14 cellular contexts compared by ENCODE assay signal in genomic region chr6:31057426-31058003, GRCh38. TPM values are rescaled to one million over a fixed set of nuclear protein-coding genes. Genes with fewer than 3 reads are reported as not detected.
DNase-seq lines count a peak whose midpoint lies in the region; ATAC-seq and TF ChIP-seq lines count a peak whose summit lies in the region.
"Had no signal": no experiment of that assay in that cellular context is flagged by ENCODE, and none has a peak within 500 bp of the region (broad histone marks: within the 10 kb centered on the region; RNA-seq: fewer than 3 reads in every experiment).

No MANE protein-coding gene starts in this region.

- H3K9ac ChIP-seq in HCT116 (ENCODE audit: low read length) = no peak overlapping the region

- H3K9me3 Mint-ChIP-seq in activated CD8-positive, alpha-beta memory T cell treated with anti-CD3 and anti-CD28 coated beads, Interleukin-2, amount 10 ng/mL, durations not matched to agents 7 days and 5 days (ENCODE audit: low read depth) = no peaks in the 10 kb centered on the region

- H3K4me1 ChIP-seq in HCT116 (ENCODE audit: control insufficient read depth in 1 of 2, insufficient read depth in 2 of 2, low read length in 2 of 2) (peaks cover 9 to 21% of the 10 kb centered on the region in 2 experiments; a peak in 3 of 4 replicates), stomach (peaks cover 0 to 13% (median 0%) of the 10 kb centered on the region in 4 donors)

- WGBS in stomach, 5 donors = 47 to 67% (median 63%) methylated on average over 4 of the region's 4 CpGs

- POLR2A ChIA-PET in HCT116 (lab: Charles Lee) = no interaction called here

- H3K27ac ChIP-seq in HCT116 (ENCODE audit: low read depth, low read length) = no peak overlapping the region
- peak overlapping the region; percentile 4 for H3K27ac ChIP-seq in angular gyrus (ENCODE audit: low read depth, low read length)
- peak overlapping the region; percentile 57 for H3K27ac ChIP-seq in substantia nigra (ENCODE audit: low read depth, low read length, poor library complexity, severe bottlenecking)
- no peak overlapping the region for H3K27ac ChIP-seq in stomach
- H3K27ac ChIP-seq: lower lobe of right lung had no signal

- CTCF ChIA-PET in HCT116 (lab: Charles Lee) = interaction anchor here (1.0 kb wide), 2 partner anchors 13 to 30 kb away, joined by 3 to 5 read pairs; no protein-coding TSS in a partner anchor
- CTCF ChIA-PET in activated CD8-positive, alpha-beta memory T cell treated with anti-CD3 and anti-CD28 coated beads, Interleukin-2, amount 10 ng/mL, durations not matched to agents 7 days and 5 days (lab: Charles Lee) = no interaction called here

- RAD21 ChIA-PET in HCT116 (lab: Charles Lee; ENCODE audit: low non-redundant PET in 1 of 2, low total read pairs in 2 of 2, uncharacterized antibody in 2 of 2, unreplicated experiment in 2 of 2) = no interaction called here

- H3K9me2 ChIP-seq in HCT116 (ENCODE audit: insufficient read depth) = no peaks in the 10 kb centered on the region

- no peaks in the 10 kb centered on the region for H4K20me1 ChIP-seq in HCT116 (ENCODE audit: insufficient read depth)

- H3K36me3 ChIP-seq in HCT116 (ENCODE audit: control insufficient read depth in 1 of 2, insufficient read depth in 2 of 2, low read length in 2 of 2) (no peaks in the 10 kb centered on the region), stomach (no peaks in the 10 kb centered on the region)
- H3K36me3 ChIP-seq: lower lobe of right lung had no signal

- H3K4me1 Mint-ChIP-seq in activated CD8-positive, alpha-beta memory T cell treated with anti-CD3 and anti-CD28 coated beads, Interleukin-2, amount 10 ng/mL, durations not matched to agents 7 days and 5 days = no peaks in the 10 kb centered on the region

- H2AFZ ChIP-seq in HCT116 (ENCODE audit: low read depth, low read length, poor library complexity, severe bottlenecking) = peak overlapping the region; percentile 95

- TF ChIP-seq RAD21 in HCT116 (IDR thresholded peaks at IDR 0.05; ENCODE audit: low read depth) = no peak

- H3K27me3 ChIP-seq in HCT116 (ENCODE audit: insufficient read depth, low read length) (no peaks in the 10 kb centered on the region), stomach (peaks cover 0 to 9% (median 0%) of the 10 kb centered on the region in 3 donors)

- DNase-seq in HCT116 (ENCODE audit: low read depth, low spot score) (no peak), globus pallidus (ENCODE audit: low spot score) (peak; percentile 32), substantia nigra (lab: John Stamatoyannopoulos, UW) (peak in 3 of 49 donors; percentile 10 to 20 (median 16)), stomach (no peak)
- no peak for DNase-seq in activated CD8-positive, alpha-beta memory T cell treated with anti-CD3 and anti-CD28 coated beads, Interleukin-2, amount 10 ng/mL, durations not matched to agents 7 days and 5 days
- DNase-seq in activated CD8-positive, alpha-beta memory T cell treated with anti-CD3 and anti-CD28 coated beads, Interleukin-2, amount 50 U/mL, for 48 hours = no peak
- DNase-seq: activated CD4-positive, alpha-beta T cell treated with anti-CD3 and anti-CD28 coated beads, Interleukin-2, amount 50 U/mL, for 48 hours; activated naive CD4-positive, alpha-beta T cell treated with Interleukin-2 at 50 U/mL for 16 hours; cortex of kidney; lower lobe of right lung; NCI-H187 had no signal

- peaks cover 40% of the 10 kb centered on the region for H3K27me3 Mint-ChIP-seq in activated CD8-positive, alpha-beta memory T cell treated with anti-CD3 and anti-CD28 coated beads, Interleukin-2, amount 10 ng/mL, durations not matched to agents 7 days and 5 days

- H3K27ac Mint-ChIP-seq in activated CD8-positive, alpha-beta memory T cell treated with anti-CD3 and anti-CD28 coated beads, Interleukin-2, amount 10 ng/mL, durations not matched to agents 7 days and 5 days = no peak overlapping the region

- TF ChIP-seq CTCF in HCT116 (IDR thresholded peaks at IDR 0.05 in 2 of 3, conservative IDR thresholded peaks at IDR 0.05 in 1 of 3; ENCODE audit: borderline replicate concordance in 1 of 3, insufficient read depth in 1 of 3, low read depth in 2 of 3, low read length in 2 of 3) = no peak
- TF ChIP-seq CTCF in stomach (IDR thresholded peaks at IDR 0.05) = no peak

- TF ChIP-seq EP300 in stomach (IDR thresholded peaks at IDR 0.05) = no peak

- no peaks in the 10 kb centered on the region for H3K79me2 ChIP-seq in HCT116 (ENCODE audit: insufficient read depth, low read length)

- no peaks in the 10 kb centered on the region for H3K9me3 ChIP-seq in HCT116 (ENCODE audit: control insufficient read depth in 1 of 2, insufficient read depth in 1 of 2, low read depth in 1 of 2, low read length in 2 of 2)
- H3K9me3 ChIP-seq in stomach = no peaks in the 10 kb centered on the region
- H3K9me3 ChIP-seq: lower lobe of right lung had no signal

- H3K4me3 Mint-ChIP-seq in activated CD8-positive, alpha-beta memory T cell treated with anti-CD3 and anti-CD28 coated beads, Interleukin-2, amount 10 ng/mL, durations not matched to agents 7 days and 5 days = no peak overlapping the region

- no TSS peak for BruUV-seq in HCT116 (replicated peaks; lab: Mats Ljungman, UMichigan)

- H3K4me3 ChIP-seq in HCT116 (replicated peaks in 1 of 2; ENCODE audit: low read depth in 1 of 2, low read length in 2 of 2) (no peak overlapping the region), stomach (no peak overlapping the region)
- H3K4me3 ChIP-seq: lower lobe of right lung had no signal

- H3K4me2 ChIP-seq in HCT116 (ENCODE audit: low read length) = peak overlapping the region; percentile 66

- intact Hi-C loops in HCT116 (cut with micrococcal nuclease) (no loop called here), stomach (cut with DNase I; ENCODE audit: low total_unique reads) (no loop called here)

- H3K36me3 Mint-ChIP-seq in activated CD8-positive, alpha-beta memory T cell treated with anti-CD3 and anti-CD28 coated beads, Interleukin-2, amount 10 ng/mL, durations not matched to agents 7 days and 5 days = no peaks in the 10 kb centered on the region

- no peak for TF ChIP-seq POLR2A in HCT116 (IDR thresholded peaks at IDR 0.05; ENCODE audit: borderline replicate concordance, extremely low read depth, insufficient read depth, insufficient read length)
- TF ChIP-seq POLR2A in stomach (IDR thresholded peaks at IDR 0.05) = no peak

- 0 out of 2 replicates have a peak, but pooled peaks have one; percentile 4 for ATAC-seq in HCT116
- ATAC-seq in activated CD8-positive, alpha-beta memory T cell treated with anti-CD3 and anti-CD28 coated beads, Interleukin-2, amount 10 ng/mL, durations not matched to agents 7 days and 5 days = no peak
- ATAC-seq in GM18873 (IDR thresholded peaks at IDR 0.05; ENCODE audit: low FRiP score, unreplicated experiment) = no peak

TF ChIP-seq in HCT116, 20 proteins besides CTCF, POLR2A, EP300 and RAD21 (continues in another document):
- no peak for TF ChIP-seq SRF (IDR thresholded peaks at IDR 0.05; ENCODE audit: low read depth)
- TF ChIP-seq TCF7L2 (IDR thresholded peaks at IDR 0.05; ENCODE audit: borderline replicate concordance, extremely low read depth, insufficient read depth, insufficient read length) = no peak
- TF ChIP-seq MAX (IDR thresholded peaks at IDR 0.05) = no peak
- no peak for TF ChIP-seq ELF1 (IDR thresholded peaks at IDR 0.05; ENCODE audit: borderline replicate concordance, low read depth)
- TF ChIP-seq EZH2 (IDR thresholded peaks at IDR 0.05) = no peak
- TF ChIP-seq SIN3A (IDR thresholded peaks at IDR 0.05; ENCODE audit: low read depth) = no peak
- TF ChIP-seq, protein P1, sequence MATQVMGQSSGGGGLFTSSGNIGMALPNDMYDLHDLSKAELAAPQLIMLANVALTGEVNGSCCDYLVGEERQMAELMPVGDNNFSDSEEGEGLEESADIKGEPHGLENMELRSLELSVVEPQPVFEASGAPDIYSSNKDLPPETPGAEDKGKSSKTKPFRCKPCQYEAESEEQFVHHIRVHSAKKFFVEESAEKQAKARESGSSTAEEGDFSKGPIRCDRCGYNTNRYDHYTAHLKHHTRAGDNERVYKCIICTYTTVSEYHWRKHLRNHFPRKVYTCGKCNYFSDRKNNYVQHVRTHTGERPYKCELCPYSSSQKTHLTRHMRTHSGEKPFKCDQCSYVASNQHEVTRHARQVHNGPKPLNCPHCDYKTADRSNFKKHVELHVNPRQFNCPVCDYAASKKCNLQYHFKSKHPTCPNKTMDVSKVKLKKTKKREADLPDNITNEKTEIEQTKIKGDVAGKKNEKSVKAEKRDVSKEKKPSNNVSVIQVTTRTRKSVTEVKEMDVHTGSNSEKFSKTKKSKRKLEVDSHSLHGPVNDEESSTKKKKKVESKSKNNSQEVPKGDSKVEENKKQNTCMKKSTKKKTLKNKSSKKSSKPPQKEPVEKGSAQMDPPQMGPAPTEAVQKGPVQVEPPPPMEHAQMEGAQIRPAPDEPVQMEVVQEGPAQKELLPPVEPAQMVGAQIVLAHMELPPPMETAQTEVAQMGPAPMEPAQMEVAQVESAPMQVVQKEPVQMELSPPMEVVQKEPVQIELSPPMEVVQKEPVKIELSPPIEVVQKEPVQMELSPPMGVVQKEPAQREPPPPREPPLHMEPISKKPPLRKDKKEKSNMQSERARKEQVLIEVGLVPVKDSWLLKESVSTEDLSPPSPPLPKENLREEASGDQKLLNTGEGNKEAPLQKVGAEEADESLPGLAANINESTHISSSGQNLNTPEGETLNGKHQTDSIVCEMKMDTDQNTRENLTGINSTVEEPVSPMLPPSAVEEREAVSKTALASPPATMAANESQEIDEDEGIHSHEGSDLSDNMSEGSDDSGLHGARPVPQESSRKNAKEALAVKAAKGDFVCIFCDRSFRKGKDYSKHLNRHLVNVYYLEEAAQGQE (IDR thresholded peaks at IDR 0.05; ENCODE audit: low read depth) = no peak

RNA-seq across cellular contexts. Expression of gene MUC22, which starts 47.2 kb away (rescaled TPM):
- total RNA-seq in HCT116 (2021; ENCODE audit: unreplicated experiment) (not detected), stomach (not detected)
- not detected in 2 replicates for polyA plus RNA-seq in HCT116 (2012)
- total RNA-seq in activated CD8-positive, alpha-beta memory T cell treated with anti-CD3 and anti-CD28 coated beads, Interleukin-2, amount 10 ng/mL, durations not matched to agents 7 days and 5 days = not detected
- under 1 TPM in 1 of 3 donors, not detected in 2; 0.65 TPM for polyA plus RNA-seq in stomach
- total RNA-seq: lower lobe of right lung, posterior vena cava had no signal

RNA-seq across cellular contexts. Expression of gene C6orf15, which starts 54.9 kb away (rescaled TPM):
- not detected for total RNA-seq in HCT116 (2021; ENCODE audit: unreplicated experiment)
- not detected in 2 replicates for polyA plus RNA-seq in HCT116 (2012)
- not detected for total RNA-seq in activated CD8-positive, alpha-beta memory T cell treated with anti-CD3 and anti-CD28 coated beads, Interleukin-2, amount 10 ng/mL, durations not matched to agents 7 days and 5 days
- not detected for total RNA-seq in stomach
- polyA plus RNA-seq in stomach = not detected
- total RNA-seq: lower lobe of right lung, posterior vena cava had no signal

RNA-seq across cellular contexts. Expression of gene PSORS1C1, which starts 57.1 kb away (rescaled TPM):
- total RNA-seq in HCT116 (2021; ENCODE audit: unreplicated experiment) (9.8 TPM), stomach (1 to 10 TPM in 4 of 5 donors, not detected in 1; 2.7 to 5.7 (median 4.0) TPM)
- polyA plus RNA-seq in HCT116 (2012) = 18.2 and 18.9 TPM in 2 replicates
- total RNA-seq in activated CD8-positive, alpha-beta memory T cell treated with anti-CD3 and anti-CD28 coated beads, Interleukin-2, amount 10 ng/mL, durations not matched to agents 7 days and 5 days = under 1 TPM in 1 of 2 experiments, not detected in 1; 0.26 TPM
- 1 to 10 TPM; 3.1 to 7.4 (median 3.9) TPM for polyA plus RNA-seq in stomach

Comparison
In these comparisons a context has a peak if more than half of its experiments do, and no peak if none do; other contexts are left out.
1. H3K27ac ChIP-seq: peak in angular gyrus (single experiment) and substantia nigra (single experiment); none in HCT116 (single experiment) and stomach (0 of 5).